ENCODE assay signal across 8 cellular contexts in the genomic region with DNA sequence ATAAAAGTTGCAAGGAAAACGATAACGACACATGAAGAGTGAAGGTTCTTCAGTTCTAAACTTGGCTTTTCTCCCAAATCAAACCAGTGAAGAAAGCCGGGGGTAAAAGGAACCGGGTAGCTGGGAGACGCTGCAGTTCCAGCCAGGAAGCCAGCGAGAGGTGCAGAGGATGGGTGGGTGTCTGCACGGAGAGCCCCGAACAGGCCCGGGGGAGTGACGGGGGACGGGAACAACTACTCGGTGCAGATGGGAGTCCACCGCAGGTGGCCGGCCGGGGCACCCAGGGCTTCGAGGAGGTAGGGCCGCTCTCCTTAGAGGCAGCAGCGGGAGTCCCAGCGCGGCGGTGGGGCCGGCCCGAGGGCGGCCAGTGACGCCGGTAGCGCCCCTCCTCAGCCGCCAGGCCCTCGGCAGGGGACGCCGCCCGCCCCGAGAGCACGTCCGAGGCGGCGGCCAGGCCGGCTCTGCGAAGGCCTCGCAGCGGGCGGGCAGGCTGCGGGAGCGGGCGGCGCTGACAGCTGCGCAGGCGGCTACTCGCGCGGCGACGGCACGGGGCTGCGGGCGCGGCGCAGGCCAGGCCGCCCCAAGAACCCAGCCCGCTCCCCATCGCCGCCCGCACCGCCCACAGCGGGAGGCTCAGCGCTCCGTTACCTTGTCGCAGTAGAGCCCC. TPM values are rescaled to one million over a fixed set of nuclear protein-coding genes. Genes with fewer than 3 reads are reported as not detected.
A peak's percentile ranks its signal among the peaks of the same experiment; 100 is the strongest.
DNase-seq lines count a peak whose midpoint lies in the region; ATAC-seq, FAIRE-seq and TF ChIP-seq lines count a peak whose summit lies in the region.

No MANE protein-coding gene starts in this region.

- 0% methylated on average over 44 of the region's 68 CpGs for WGBS in GM12878 (ENCODE audit: insufficient coverage, insufficient replicate concordance, low lambda C conversion rate, missing lambda C conversion rate)
- WGBS in small intestine, 3 donors, result 0 to 1% (median 0%) methylated on average over 18 to 68 of the region's 68 CpGs

- peak overlapping the region; percentile 95 for H3K4me2 ChIP-seq in GM12878 (ENCODE audit: control insufficient read depth, insufficient read depth)

- H3K27ac ChIP-seq in GM12878 (ENCODE audit: control insufficient read depth, insufficient read depth) (peak overlapping the region; percentile 95), small intestine (ENCODE audit: low read depth in 1 of 2, low read length in 1 of 2) (peak overlapping the region; percentile 95 to 96)

- no peak for TF ChIP-seq POLR2A in GM12878 (IDR thresholded peaks at IDR 0.05; ENCODE audit: low read depth, low read length)

- FAIRE-seq in GM12878 (lab: Jason Lieb, UNC) (no peak), small intestine (lab: Jason Lieb, UNC) (no peak)

- H3K9me3 Mint-ChIP-seq in CD14-positive monocyte, result no peaks in the 10 kb centered on the region

- TF ChIP-seq EP300 in GM12878 (IDR thresholded peaks at IDR 0.05; ENCODE audit: borderline replicate concordance in 1 of 2, control insufficient read depth in 1 of 2, low read depth in 2 of 2, low read length in 2 of 2), result no peak

- BruUV-seq in GM12878 (replicated peaks; lab: Mats Ljungman, UMichigan), result no TSS peak

- H3K4me3 Mint-ChIP-seq in CD14-positive monocyte, result peak overlapping the region; percentile 99 to 100

- SMC1A ChIA-PET in GM12878 (lab: Charles Lee; ENCODE audit: uncharacterized antibody, unreplicated experiment), result interaction anchor here (1.0 to 4.0 kb wide), 6 partner anchors 11 to 301 kb away, joined by 3 to 34 read pairs (median 4); a partner anchor contains a TSS

- H3K9me3 ChIP-seq in GM12878 (replicated peaks; ENCODE audit: control insufficient read depth, insufficient read depth, low read length), result no peaks in the 10 kb centered on the region
- H3K9me3 ChIP-seq in small intestine (ENCODE audit: control insufficient read depth, low read depth), result no peaks in the 10 kb centered on the region

- peak overlapping the region; percentile 89 for H3K9ac ChIP-seq in GM12878 (ENCODE audit: control insufficient read depth, insufficient read depth, low read length)

- peak overlapping the region; percentile 93 to 98 (median 97) for H3K27ac Mint-ChIP-seq in CD14-positive monocyte

- H3K4me3 ChIP-seq in GM12878 (peak overlapping the region; percentile 84), small intestine (ENCODE audit: low read depth in 1 of 2, low read length in 2 of 2) (peak overlapping the region; percentile 75 to 90)

- H3K27me3 ChIP-seq in GM12878 (replicated peaks in 1 of 2; ENCODE audit: control insufficient read depth in 2 of 2, insufficient read depth in 2 of 2, low read length in 1 of 2), result no peaks in the 10 kb centered on the region
- no peaks in the 10 kb centered on the region for H3K27me3 ChIP-seq in small intestine (ENCODE audit: control insufficient read depth in 2 of 2, insufficient read depth in 2 of 2, low read length in 2 of 2)

- CTCF ChIA-PET in GM12878 (lab: Yijun Ruan, JAX), result interaction anchor here (0.6 to 4.7 kb wide), 11 partner anchors 9 to 2000 kb away, joined by 3 to 23 read pairs (median 4); a partner anchor contains a TSS

- TF ChIP-seq RAD21 in GM12878 (IDR thresholded peaks at IDR 0.05; ENCODE audit: insufficient read depth, low read depth, low read length), result no peak

- peak; percentile 55 for DNase-seq in CD14-positive monocyte (ENCODE audit: low spot score)
- no peak for DNase-seq in GM12878 (ENCODE audit: low read depth, low spot score)
- DNase-seq in inferior parietal cortex (ENCODE audit: extremely low spot score), result peak; percentile 60
- peak; percentile 51 for DNase-seq in small intestine
- DNase-seq in NCI-H1436 treated with DMSO at 0.1 percent for 48 hours (lab: John Stamatoyannopoulos, UW), result no peak

- ATAC-seq in GM19328 (IDR thresholded peaks at IDR 0.05; ENCODE audit: unreplicated experiment), result peak; percentile 44
- ATAC-seq in HG03432 (IDR thresholded peaks at IDR 0.05; ENCODE audit: unreplicated experiment), result peak; percentile 55
- ATAC-seq in SK-N-SH treated with all-trans-retinoic acid at 6 μM for 48 hours, result peak; percentile 63
- peak; percentile 67 for ATAC-seq in GM12878

- peaks cover 21% of the 10 kb centered on the region for H3K4me1 ChIP-seq in GM12878 (ENCODE audit: control insufficient read depth, insufficient read depth, low read length)
- peaks cover 0 to 5% of the 10 kb centered on the region in 2 donors for H3K4me1 ChIP-seq in small intestine (ENCODE audit: control insufficient read depth in 2 of 2, insufficient read depth in 1 of 2, low read depth in 1 of 2, low read length in 1 of 2)

- TF ChIP-seq CTCF in CD14-positive monocyte (IDR thresholded peaks at IDR 0.05), result no peak
- TF ChIP-seq CTCF in GM12878 (IDR thresholded peaks at IDR 0.05 in 2 of 3, conservative IDR thresholded peaks at IDR 0.05 in 1 of 3; ENCODE audit: control insufficient read depth in 2 of 3, extremely low read depth in 1 of 3, insufficient read depth in 1 of 3, low read depth in 3 of 3, low read length in 3 of 3), result no peak

- POLR2A ChIA-PET in GM12878 (lab: Charles Lee), result interaction anchor here (0.7 to 2.6 kb wide), 10 partner anchors 11 to 669 kb away, joined by 3 to 15 read pairs (median 3); a partner anchor contains a TSS

- RAD21 ChIA-PET in GM12878 (lab: Charles Lee; ENCODE audit: unreplicated experiment), result interaction anchor here (0.5 to 3.3 kb wide), 6 partner anchors 17 to 117 kb away, joined by 3 to 13 read pairs (median 4); a partner anchor contains a TSS

- H4K20me1 ChIP-seq in GM12878 (ENCODE audit: control insufficient read depth, insufficient read depth), result no peaks in the 10 kb centered on the region

- intact Hi-C loops in CD14-positive monocyte (cut with micrococcal nuclease) (loop anchor here (5.0 kb wide), 3 partner anchors 38 to 652 kb away; a partner anchor contains a TSS), GM12878 (cut with micrococcal nuclease; ENCODE audit: unreplicated experiment) (loop anchor here (1.0 to 10.0 kb wide), 4 partner anchors 27 to 1490 kb away; a partner anchor contains a TSS)

- H3K79me2 ChIP-seq in GM12878 (ENCODE audit: control insufficient read depth, insufficient read depth, low read length), result peaks cover 53% of the 10 kb centered on the region

- H3K27me3 Mint-ChIP-seq in CD14-positive monocyte (ENCODE audit: low read depth in 3 of 3), result no peaks in the 10 kb centered on the region

- peaks cover 65% of the 10 kb centered on the region for H3K4me1 Mint-ChIP-seq in CD14-positive monocyte

- H3K36me3 Mint-ChIP-seq in CD14-positive monocyte, result peaks cover 12 to 32% of the 10 kb centered on the region in 2 donors

- in situ Hi-C loops in GM12878 (cut with MboI), result loop anchor here (5.0 to 10.0 kb wide), 2 partner anchors 417 to 650 kb away; a partner anchor contains a TSS

- H3K36me3 ChIP-seq in GM12878 (ENCODE audit: control insufficient read depth in 2 of 2, insufficient read depth in 2 of 2, low read length in 1 of 2) (no peaks in the 10 kb centered on the region), small intestine (ENCODE audit: control insufficient read depth in 2 of 2, insufficient read depth in 2 of 2, low read length in 2 of 2) (no peaks in the 10 kb centered on the region)

- H2AFZ ChIP-seq in GM12878 (ENCODE audit: control insufficient read depth, low read depth, low read length), result peak overlapping the region; percentile 93

RNA-seq across cellular contexts. Expression of a gene that starts 0.5 kb away (rescaled TPM):
- polyA plus RNA-seq in CD14-positive monocyte (100 to 1,000 TPM; 484 to 518 TPM), GM12878 (2011; rRNA removed) (46.2 and 69.1 TPM in 2 replicates), GM12878 (2014; fragmentation: Illumina TruSeq; extraction: Trizol) (25.1 and 36.0 TPM in 2 replicates), GM12878 (2014; fragmentation: Nextera tagmentation; extraction: Ambion mirVana) (10 to 100 TPM; 10.1 to 12.3 TPM), GM12878 (2014; rRNA removed) (23.8 and 32.3 TPM in 2 replicates), GM12878 (2016; fragmentation: Nextera tagmentation; extraction: Ambion mirVana) (10 to 100 TPM; 42.2 to 44.5 TPM), small intestine (10 to 100 TPM; 38.4 to 54.6 (median 52.6) TPM)
- 85.8 and 87.6 TPM in 2 replicates for total RNA-seq in GM12878 (2013; cell fraction: nucleolus; rRNA removed)
- total RNA-seq in GM12878 (2014; rRNA removed) (39.5 and 42.5 TPM in 2 replicates), GM12878 (2014; rRNA removed; fragmentation: Illumina TruSeq; extraction: Trizol) (34.7 and 36.7 TPM in 2 replicates), GM12878 (2021) (30.7 and 31.9 TPM in 2 replicates)
- 16.1 TPM for polyA plus RNA-seq in GM12878 (2011; ENCODE audit: low read depth)
- 16.0 and 16.8 TPM in 2 replicates for polyA plus RNA-seq in GM12878 (2011; cell fraction: cytosol; rRNA removed)
- polyA plus RNA-seq in GM12878 (2011; cell fraction: nucleus; rRNA removed), result 25.3 and 25.8 TPM in 2 replicates
- polyA plus RNA-seq in GM12878 (2012), result 19.4 and 23.9 TPM in 2 replicates
- polyA minus RNA-seq in GM12878 (2011; rRNA and poly(A)+ RNA removed), result 42.7 and 60.0 TPM in 2 replicates
- polyA minus RNA-seq in GM12878 (2011; cell fraction: cytosol; rRNA and poly(A)+ RNA removed), result 17.5 and 18.0 TPM in 2 replicates
- polyA minus RNA-seq in GM12878 (2011; cell fraction: nucleus; rRNA and poly(A)+ RNA removed), result 54.8 and 81.6 TPM in 2 replicates

RNA-seq across cellular contexts. Expression of a gene that starts 26.9 kb away (rescaled TPM):
- 100 to 1,000 TPM; 151 to 169 TPM for polyA plus RNA-seq in CD14-positive monocyte
- total RNA-seq in GM12878 (2013; cell fraction: nucleolus; rRNA removed), result 17.9 and 19.0 TPM in 2 replicates
- 13.8 and 19.7 TPM in 2 replicates for total RNA-seq in GM12878 (2014; rRNA removed)
- 21.2 and 26.6 TPM in 2 replicates for total RNA-seq in GM12878 (2014; rRNA removed; fragmentation: Illumina TruSeq; extraction: Trizol)
- 14.9 and 15.9 TPM in 2 replicates for total RNA-seq in GM12878 (2021)
- 12.7 TPM for polyA plus RNA-seq in GM12878 (2011; ENCODE audit: low read depth)
- 14.2 and 20.3 TPM in 2 replicates for polyA plus RNA-seq in GM12878 (2011; rRNA removed)
- polyA plus RNA-seq in GM12878 (2011; cell fraction: cytosol; rRNA removed), result 6.2 and 8.0 TPM in 2 replicates
- polyA plus RNA-seq in GM12878 (2011; cell fraction: nucleus; rRNA removed), result 15.3 and 20.2 TPM in 2 replicates
- polyA plus RNA-seq in GM12878 (2012), result 18.3 and 23.1 TPM in 2 replicates
- polyA plus RNA-seq in GM12878 (2014; fragmentation: Illumina TruSeq; extraction: Trizol), result 36.4 and 37.1 TPM in 2 replicates
- 10 to 100 TPM; 24.4 to 27.0 TPM for polyA plus RNA-seq in GM12878 (2014; fragmentation: Nextera tagmentation; extraction: Ambion mirVana)
- 20.1 and 22.1 TPM in 2 replicates for polyA plus RNA-seq in GM12878 (2014; rRNA removed)
- 10 to 100 TPM; 42.2 to 48.5 TPM for polyA plus RNA-seq in GM12878 (2016; fragmentation: Nextera tagmentation; extraction: Ambion mirVana)
- polyA minus RNA-seq in GM12878 (2011; rRNA and poly(A)+ RNA removed), result 4.0 and 8.6 TPM in 2 replicates
- polyA minus RNA-seq in GM12878 (2011; cell fraction: cytosol; rRNA and poly(A)+ RNA removed), result 3.6 and 5.2 TPM in 2 replicates
- 10.8 and 16.6 TPM in 2 replicates for polyA minus RNA-seq in GM12878 (2011; cell fraction: nucleus; rRNA and poly(A)+ RNA removed)
- polyA plus RNA-seq in small intestine, result 10 to 100 TPM; 40.4 to 78.3 (median 58.9) TPM

RNA-seq across cellular contexts. Expression of a gene that starts 48.2 kb away (rescaled TPM):
- polyA plus RNA-seq in CD14-positive monocyte, result 100 to 1,000 TPM; 266 to 297 TPM
- total RNA-seq in GM12878 (2013; cell fraction: nucleolus; rRNA removed), result not detected in 2 replicates
- 0.11 TPM in 1 of 2 replicates, not detected in the other for total RNA-seq in GM12878 (2014; rRNA removed)
- 0.31 TPM in 1 of 2 replicates, not detected in the other for total RNA-seq in GM12878 (2014; rRNA removed; fragmentation: Illumina TruSeq; extraction: Trizol)
- 0.31 and 0.32 TPM in 2 replicates for total RNA-seq in GM12878 (2021)
- not detected for polyA plus RNA-seq in GM12878 (2011; ENCODE audit: low read depth)
- polyA plus RNA-seq in GM12878 (2011; rRNA removed), result 0.04 TPM in 1 of 2 replicates, not detected in the other
- 0.03 and 0.07 TPM in 2 replicates for polyA plus RNA-seq in GM12878 (2011; cell fraction: cytosol; rRNA removed)
- polyA plus RNA-seq in GM12878 (2011; cell fraction: nucleus; rRNA removed), result not detected in 2 replicates
- 0.07 TPM in 1 of 2 replicates, not detected in the other for polyA plus RNA-seq in GM12878 (2012)
- 0.25 TPM in 1 of 2 replicates, not detected in the other for polyA plus RNA-seq in GM12878 (2014; fragmentation: Illumina TruSeq; extraction: Trizol)
- polyA plus RNA-seq in GM12878 (2014; fragmentation: Nextera tagmentation; extraction: Ambion mirVana), result under 1 TPM; 0.09 to 0.10 TPM
- 0.08 TPM in 1 of 2 replicates, not detected in the other for polyA plus RNA-seq in GM12878 (2014; rRNA removed)
- under 1 TPM; 0.11 to 0.42 TPM for polyA plus RNA-seq in GM12878 (2016; fragmentation: Nextera tagmentation; extraction: Ambion mirVana)
- polyA minus RNA-seq in GM12878 (2011; rRNA and poly(A)+ RNA removed), result not detected in 2 replicates
- polyA minus RNA-seq in GM12878 (2011; cell fraction: cytosol; rRNA and poly(A)+ RNA removed), result not detected in 2 replicates
- polyA minus RNA-seq in GM12878 (2011; cell fraction: nucleus; rRNA and poly(A)+ RNA removed), result not detected in 2 replicates
- polyA plus RNA-seq in small intestine, result 10 to 100 TPM; 13.4 to 83.8 (median 74.7) TPM

Comparison
In these comparisons a context has a peak if more than half of its experiments do, and no peak if none do; other contexts are left out.
1. DNase-seq: peak in CD14-positive monocyte (single experiment), inferior parietal cortex (single experiment) and small intestine (single experiment); none in GM12878 (single experiment) and NCI-H1436 treated with DMSO at 0.1 percent for 48 hours (single experiment).
2. RNA of a gene that starts 0.5 kb away (polyA plus RNA-seq): 484 to 518 TPM in CD14-positive monocyte; 38.4 to 54.6 TPM in small intestine and 10.1 to 69.1 TPM in GM12878; every median in the first group is over 4 times any median in the second.
3. RNA of a gene that starts 48.2 kb away (polyA plus RNA-seq): 266 to 297 TPM in CD14-positive monocyte and 13.4 to 83.8 TPM in small intestine; 0.03 to 0.42 TPM in GM12878; every median in the first group is over 10 times any median in the second.
4. Peak in every context shown above with its lines, with median percentiles within 50 percentile points of each other: ATAC-seq.